ENCODE assay signal across 30 cellular contexts in the genomic region with DNA sequence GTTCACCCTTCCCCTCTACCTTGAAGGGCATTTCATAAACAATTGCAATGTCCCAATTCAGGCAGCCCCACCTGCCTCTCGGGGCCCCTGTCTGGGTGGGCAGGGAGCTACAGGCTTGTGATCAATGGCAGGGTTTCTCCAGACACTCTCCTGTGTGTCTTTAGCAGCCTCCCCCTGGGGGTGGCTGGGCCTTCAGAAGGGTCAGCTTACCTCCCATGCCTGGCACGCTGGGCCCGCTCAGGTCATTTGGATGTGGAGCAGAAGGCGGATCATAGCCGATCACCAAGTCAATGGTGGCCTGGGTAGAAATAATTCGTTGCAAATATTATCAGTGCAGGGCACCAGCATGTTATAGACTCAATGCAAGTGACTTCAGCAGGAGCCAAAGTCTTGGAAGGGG. TPM values are rescaled to one million over a fixed set of nuclear protein-coding genes. Genes with fewer than 3 reads are reported as not detected.
A peak's percentile ranks its signal among the peaks of the same experiment; 100 is the strongest.
DNase-seq lines count a peak whose midpoint lies in the region; ATAC-seq, FAIRE-seq and TF ChIP-seq lines count a peak whose summit lies in the region.
"Had no signal": no experiment of that assay in that cellular context is flagged by ENCODE, and none has a peak within 500 bp of the region (broad histone marks: within the 10 kb centered on the region; RNA-seq: fewer than 3 reads in every experiment).

No MANE protein-coding gene starts in this region.

- DNase-seq in H1 (ENCODE audit: low read depth in 1 of 2, low spot score in 2 of 2) (no peak), nephron progenitor cell (no peak), superior temporal gyrus (ENCODE audit: extremely low spot score) (no peak)
- DNase-seq: activated CD4-positive, alpha-beta T cell treated with anti-CD3 and anti-CD28 coated beads for 36 hours; amniotic stem cell; CD4-positive, CD25-positive, alpha-beta regulatory T cell; cerebellar nuclear complex; DMS 273 treated with DMSO at 0.1 percent for 48 hours; EL; hippocampal formation; NCI-H1092 treated with DMSO at 0.1 percent for 48 hours; NCI-H1694 treated with DMSO at 0.1 percent for 48 hours; NCI-H510A; psoas muscle; SHP77; stimulated activated CD4-positive, alpha-beta T cell treated with anti-CD3 and anti-CD28 coated beads, Interleukin-2, amount 100 ng/mL, for 48 hours had no signal

- H3K36me3 Mint-ChIP-seq in IgD-negative memory B cell: no peaks in the 10 kb centered on the region
- peaks cover 17% of the 10 kb centered on the region for H3K36me3 Mint-ChIP-seq in nephron progenitor cell (ENCODE audit: low read depth)
- H3K36me3 Mint-ChIP-seq: brain had no signal

- no peak overlapping the region for H2BK5ac ChIP-seq in H1 (ENCODE audit: low read depth, low read length)

- no peak overlapping the region for H4K8ac ChIP-seq in H1 (ENCODE audit: extremely low read depth, insufficient read depth, low read length)

- H2BK15ac ChIP-seq in H1 (ENCODE audit: low read length): no peak overlapping the region

- WGBS in H1 (ENCODE audit: extremely low coverage in 1 of 2, insufficient coverage in 1 of 2, insufficient read length in 1 of 2, insufficient replicate concordance in 2 of 2, low coverage in 1 of 2, low lambda C conversion rate in 2 of 2, missing lambda C conversion rate in 1 of 2), 2 experiments: 92% methylated on average over 6 of the region's 6 CpGs; no CpG with 5 or more reads in 1 of the 2 experiments
- 90% methylated on average over 6 of the region's 6 CpGs for WGBS in urinary bladder

- H3K4me1 ChIP-seq in H1 (replicated peaks in 1 of 4; ENCODE audit: control insufficient read depth in 3 of 4, insufficient read depth in 4 of 4, low read length in 3 of 4) (peaks cover 0 to 11% (median 6%) of the 10 kb centered on the region in 4 experiments; a peak in 5 of 7 replicates), urinary bladder (ENCODE audit: insufficient read depth) (no peaks in the 10 kb centered on the region)
- H3K4me1 ChIP-seq: psoas muscle had no signal

- no peak overlapping the region for H2AFZ ChIP-seq in H1 (ENCODE audit: low read length)

- H3K27me3 Mint-ChIP-seq in IgD-negative memory B cell (peaks cover 1% of the 10 kb centered on the region), nephron progenitor cell (ENCODE audit: low read depth, poor library complexity) (no peaks in the 10 kb centered on the region)
- H3K27me3 Mint-ChIP-seq: activated CD4-positive, alpha-beta T cell treated with anti-CD3 and anti-CD28 coated beads for 36 hours; activated naive CD4-positive, alpha-beta T cell treated with anti-CD3 and anti-CD28 coated beads, Interleukin-2, amount 50 U/mL, for 24 hours had no signal

- H3K4me3 Mint-ChIP-seq in IgD-negative memory B cell: peak overlapping the region in 3 of 4 donors; percentile 31 to 54 (median 46)
- no peak overlapping the region for H3K4me3 Mint-ChIP-seq in nephron progenitor cell
- H3K4me3 Mint-ChIP-seq: activated CD4-positive, alpha-beta T cell treated with anti-CD3 and anti-CD28 coated beads for 36 hours; activated naive CD4-positive, alpha-beta T cell treated with anti-CD3 and anti-CD28 coated beads, Interleukin-2, amount 50 U/mL, for 24 hours; brain; CD4-positive, CD25-positive, alpha-beta regulatory T cell had no signal

- no peaks in the 10 kb centered on the region for H3K23me2 ChIP-seq in H1 (ENCODE audit: low read depth, low read length)

- no peak for TF ChIP-seq RAD21 in H1 (IDR thresholded peaks at IDR 0.05 in 1 of 2, conservative IDR thresholded peaks at IDR 0.05 in 1 of 2; ENCODE audit: low read depth in 2 of 2, low read length in 2 of 2)

- POLR2A ChIA-PET in H1 (lab: Charles Lee; ENCODE audit: partially characterized antibody): interaction anchor here (0.9 kb wide), 1 partner anchor 11 kb away, joined by 3 read pairs; no protein-coding TSS in a partner anchor

- H4K5ac ChIP-seq in H1 (ENCODE audit: insufficient read length, low read depth, low read length): no peak overlapping the region

- no peak overlapping the region for H3K9ac ChIP-seq in H1 (replicated peaks in 1 of 4; ENCODE audit: extremely low read depth in 1 of 4, low read depth in 3 of 4, low read length in 3 of 4)

- H3K23ac ChIP-seq in H1 (ENCODE audit: insufficient read length): no peak overlapping the region

- H3K4me3 ChIP-seq in H1 (ENCODE audit: extremely low read depth in 1 of 4, insufficient read depth in 2 of 4, low read depth in 3 of 4, low read length in 4 of 4): no peak overlapping the region
- H3K4me3 ChIP-seq in urinary bladder (ENCODE audit: low read depth, low read length): no peak overlapping the region
- H3K4me3 ChIP-seq: K562, lung, psoas muscle, tibial nerve had no signal

- H3K18ac ChIP-seq in H1 (ENCODE audit: extremely low read depth, low read length): no peak overlapping the region

- H3K4me2 ChIP-seq in H1 (ENCODE audit: insufficient read depth in 1 of 2, low read depth in 2 of 2, low read length in 2 of 2): no peak overlapping the region

- H3K9me3 Mint-ChIP-seq in IgD-negative memory B cell (peaks cover 0 to 2% (median 0%) of the 10 kb centered on the region in 3 donors), nephron progenitor cell (peaks cover 5% of the 10 kb centered on the region)
- H3K9me3 Mint-ChIP-seq: activated naive CD4-positive, alpha-beta T cell treated with anti-CD3 and anti-CD28 coated beads, Interleukin-2, amount 50 U/mL, for 24 hours; brain had no signal

- no peaks in the 10 kb centered on the region for H3K79me2 ChIP-seq in H1 (ENCODE audit: control insufficient read depth in 1 of 2, insufficient read depth in 2 of 2, low read length in 2 of 2)

- H3K36me3 ChIP-seq in H1 (ENCODE audit: control insufficient read depth in 2 of 4, insufficient read depth in 4 of 4, low read length in 3 of 4): no peaks in the 10 kb centered on the region
- no peaks in the 10 kb centered on the region for H3K36me3 ChIP-seq in urinary bladder (ENCODE audit: insufficient read depth)

- H3K14ac ChIP-seq in H1 (ENCODE audit: insufficient read length): no peak overlapping the region

- H2BK120ac ChIP-seq in H1 (replicated peaks; ENCODE audit: low read depth, low read length): no peak overlapping the region

- no peak overlapping the region for H2AK5ac ChIP-seq in H1 (ENCODE audit: low read depth, low read length)

- H3K9me3 ChIP-seq in H1 (ENCODE audit: insufficient read depth in 2 of 2, low read depth in 1 of 2, low read length in 1 of 2): no peaks in the 10 kb centered on the region
- H3K9me3 ChIP-seq: psoas muscle, tibial nerve had no signal

- CTCF ChIA-PET in H1 (lab: Charles Lee; ENCODE audit: partially characterized antibody): interaction anchor here (0.9 to 2.5 kb wide), 11 partner anchors 11 to 74 kb away, joined by 3 to 12 read pairs (median 4); a partner anchor contains a TSS

- 0 out of 2 replicates have a peak overlapping the region, but pooled peaks have one; percentile 9 for H2BK12ac ChIP-seq in H1 (ENCODE audit: low read depth, low read length)

- no peak overlapping the region for H3K4ac ChIP-seq in H1 (replicated peaks; ENCODE audit: insufficient read length, low read depth, low read length)

- TF ChIP-seq CTCF in H1 (IDR thresholded peaks at IDR 0.05; ENCODE audit: control extremely low read depth in 1 of 3, insufficient read depth in 1 of 3, low read depth in 1 of 3, low read length in 3 of 3) (no peak), nephron progenitor cell (IDR thresholded peaks at IDR 0.05) (no peak)

- TF ChIP-seq EP300 in H1 (IDR thresholded peaks at IDR 0.05; ENCODE audit: borderline replicate concordance in 1 of 2, low read depth in 2 of 2, low read length in 2 of 2): no peak

- H3K4me1 Mint-ChIP-seq in IgD-negative memory B cell (peaks cover 7 to 12% (median 9%) of the 10 kb centered on the region in 3 donors), nephron progenitor cell (peaks cover 60% of the 10 kb centered on the region)

- H3K27ac ChIP-seq in H1 (ENCODE audit: low read depth, low read length) (no peak overlapping the region), urinary bladder (ENCODE audit: low read depth) (peak overlapping the region; percentile 12)
- H3K27ac ChIP-seq: psoas muscle, tibial nerve had no signal

- TF ChIP-seq POLR2A in H1 (IDR thresholded peaks at IDR 0.05; ENCODE audit: control extremely low read depth in 1 of 2, low read depth in 2 of 2, low read length in 2 of 2): no peak

- no peak overlapping the region for H4K91ac ChIP-seq in H1 (replicated peaks; ENCODE audit: insufficient read length, low read length)

- H3K56ac ChIP-seq in H1 (replicated peaks; ENCODE audit: insufficient read length, low read depth, low read length): no peak overlapping the region

- H3K79me1 ChIP-seq in H1 (ENCODE audit: low read depth, low read length): no peaks in the 10 kb centered on the region

- no peaks in the 10 kb centered on the region for H4K20me1 ChIP-seq in H1 (replicated peaks in 1 of 2; ENCODE audit: control insufficient read depth in 1 of 2, insufficient read depth in 2 of 2, low read length in 2 of 2)

- ATAC-seq in SK-N-SH treated with all-trans-retinoic acid at 6 μM for 48 hours (no peak), HG02885 (IDR thresholded peaks at IDR 0.05; ENCODE audit: poor library complexity, unreplicated experiment) (no peak)
- ATAC-seq: activated CD4-positive, alpha-beta T cell treated with anti-CD3 and anti-CD28 coated beads for 36 hours; K562; psoas muscle; sciatic nerve had no signal

- H2BK20ac ChIP-seq in H1 (ENCODE audit: low read length): 0 out of 2 replicates have a peak overlapping the region, but pooled peaks have one; percentile 61

- no peak for FAIRE-seq in H1 (lab: Jason Lieb, UNC)
- FAIRE-seq: endometrium, H54, HTR-8/SVneo, K562 had no signal

- H3K27me3 ChIP-seq in H1 (replicated peaks in 1 of 4; ENCODE audit: control insufficient read depth in 3 of 4, extremely low read depth in 1 of 4, insufficient read depth in 3 of 4, low read length in 3 of 4): no peaks in the 10 kb centered on the region
- H3K27me3 ChIP-seq: tibial nerve had no signal

- peak overlapping the region in 2 of 3 donors; percentile 15 to 40 for H3K27ac Mint-ChIP-seq in IgD-negative memory B cell
- H3K27ac Mint-ChIP-seq in nephron progenitor cell: peak overlapping the region; percentile 30
- H3K27ac Mint-ChIP-seq: activated CD4-positive, alpha-beta T cell treated with anti-CD3 and anti-CD28 coated beads for 36 hours; activated naive CD4-positive, alpha-beta T cell treated with anti-CD3 and anti-CD28 coated beads, Interleukin-2, amount 50 U/mL, for 24 hours; activated T-helper 2 cell treated with anti-CD3 and anti-CD28 coated beads, Interferon-gamma antibody, Interleukin-2, Interleukin-4, amounts not matched to agents 10 μg/mL and 5 μg/mL and 100 μg/mL, durations not matched to agents 14 hours and 24 hours and 36 hours; CD4-positive, CD25-positive, alpha-beta regulatory T cell had no signal

RNA-seq across cellular contexts. Expression of a gene that starts 56.3 kb away (rescaled TPM):
- polyA plus RNA-seq in IgD-negative memory B cell: not detected
- 2.3 and 3.2 TPM in 2 replicates for total RNA-seq in H1 (2021; fragmentation: NEBNext Ultra II Directional; extraction: Animal tissue kit (Norgen Biotek cat#: 25700))
- polyA plus RNA-seq in H1 (2011; rRNA removed): 0.94 and 0.98 TPM in 2 replicates
- polyA plus RNA-seq in H1 (2011; cell fraction: cytosol; rRNA removed): 1.0 TPM
- 1.2 TPM for polyA plus RNA-seq in H1 (2011; cell fraction: nucleus; rRNA removed)
- polyA plus RNA-seq in H1 (2012, experiment 1 of 2): 2.3 to 2.8 TPM (median 2.4 TPM) in 4 replicates
- 0.09 TPM for polyA plus RNA-seq in H1 (2012, experiment 2 of 2)
- polyA plus RNA-seq in H1 (2013, experiment 1 of 2): 2.0 TPM
- 2.4 TPM for polyA plus RNA-seq in H1 (2013, experiment 2 of 2)
- polyA minus RNA-seq in H1 (2011; rRNA and poly(A)+ RNA removed): 1.6 and 2.4 TPM in 2 replicates
- 1.0 TPM for polyA minus RNA-seq in H1 (2011; cell fraction: cytosol; rRNA and poly(A)+ RNA removed)
- polyA minus RNA-seq in H1 (2011; cell fraction: nucleus; rRNA and poly(A)+ RNA removed): 1.4 TPM
- 99.1 TPM for total RNA-seq in urinary bladder
- 61.3 TPM for polyA plus RNA-seq in urinary bladder

Comparison
In these comparisons a context has a peak if more than half of its experiments do, and no peak if none do; other contexts are left out.
1. RNA of a gene that starts 56.3 kb away (polyA plus RNA-seq): 61.3 TPM in urinary bladder (single experiment); 0.09 to 2.8 TPM in H1 and not detected in IgD-negative memory B cell (single experiment); every median in the first group is over 10 times any median in the second.